ENCODE assay signal across 20 cellular contexts in the genomic region with DNA sequence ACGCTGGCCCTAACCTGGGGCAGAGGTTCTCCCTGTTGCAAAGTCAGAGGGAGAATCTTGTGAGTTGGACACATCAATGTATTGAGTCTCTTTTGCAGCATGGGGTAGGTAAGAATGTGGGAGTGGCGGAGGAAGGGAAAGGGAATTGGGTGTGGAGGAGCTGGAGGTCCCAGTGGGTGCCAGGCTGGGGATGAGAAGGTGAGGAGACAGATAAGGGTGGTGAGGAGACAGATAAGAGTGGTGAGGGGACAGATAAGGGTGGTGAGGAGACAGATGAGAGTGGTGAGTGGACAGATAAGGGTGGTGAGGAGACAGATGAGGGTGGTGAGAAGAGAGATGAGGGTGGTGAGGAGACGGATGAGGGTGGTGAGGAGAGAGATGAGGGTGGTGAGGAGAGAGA.
A peak's percentile ranks its signal among the peaks of the same experiment; 100 is the strongest.
DNase-seq lines count a peak whose midpoint lies in the region; ATAC-seq, FAIRE-seq and TF ChIP-seq lines count a peak whose summit lies in the region.
"Had no signal": no experiment of that assay in that cellular context is flagged by ENCODE, and none has a peak within 500 bp of the region (broad histone marks: within the 10 kb centered on the region; RNA-seq: fewer than 3 reads in every experiment).

No MANE protein-coding gene starts in this region.

- ATAC-seq in natural killer cell, result no peak
- ATAC-seq in natural killer cell treated with Interleukin-12 subunit alpha and Interleukin-12 subunit beta and Interleukin-15 and Interleukin-18, amount 100 ng/mL, for 72 hours, result no peak

- no peak overlapping the region for H3K56ac ChIP-seq in H1 (replicated peaks; ENCODE audit: insufficient read length, low read depth, low read length)
- peak overlapping the region; percentile 9 for H3K56ac ChIP-seq in mesendoderm (ENCODE audit: low read length)

- no peak overlapping the region for H3K4me3 ChIP-seq in H1 (ENCODE audit: extremely low read depth in 1 of 4, insufficient read depth in 2 of 4, low read depth in 3 of 4, low read length in 4 of 4)
- no peak overlapping the region for H3K4me3 ChIP-seq in mesendoderm (ENCODE audit: low read length)
- H3K4me3 ChIP-seq in colonic mucosa, result no peak overlapping the region
- H3K4me3 ChIP-seq: BLaER1 had no signal

- intact Hi-C loops in natural killer cell (cut with micrococcal nuclease), result no loop called here
- intact Hi-C loops in colonic mucosa (cut with DNase I), result no loop called here

- H3K23ac ChIP-seq in H1 (ENCODE audit: insufficient read length) (no peak overlapping the region), mesendoderm (ENCODE audit: low read length) (no peak overlapping the region)

- no peak for TF ChIP-seq POLR2A in H1 (IDR thresholded peaks at IDR 0.05; ENCODE audit: control extremely low read depth in 1 of 2, low read depth in 2 of 2, low read length in 2 of 2)

- H3K9me3 Mint-ChIP-seq in natural killer cell, result peaks cover 0 to 4% of the 10 kb centered on the region in 2 donors
- H3K9me3 Mint-ChIP-seq in natural killer cell treated with Interleukin-12 subunit alpha and Interleukin-12 subunit beta and Interleukin-15 and Interleukin-18, amount 100 ng/mL, for 72 hours, result no peaks in the 10 kb centered on the region

- no peak for TF ChIP-seq RAD21 in H1 (IDR thresholded peaks at IDR 0.05 in 1 of 2, conservative IDR thresholded peaks at IDR 0.05 in 1 of 2; ENCODE audit: low read depth in 2 of 2, low read length in 2 of 2)

- H3K4ac ChIP-seq in H1 (replicated peaks; ENCODE audit: insufficient read length, low read depth, low read length) (no peak overlapping the region), mesendoderm (ENCODE audit: low read depth, low read length) (no peak overlapping the region)

- peaks cover 0 to 18% of the 10 kb centered on the region in 2 donors for H3K4me1 Mint-ChIP-seq in natural killer cell
- H3K4me1 Mint-ChIP-seq in natural killer cell treated with Interleukin-12 subunit alpha and Interleukin-12 subunit beta and Interleukin-15 and Interleukin-18, amount 100 ng/mL, for 72 hours (ENCODE audit: low read depth in 2 of 2), result peaks cover 10 to 14% of the 10 kb centered on the region in 2 donors

- no peak overlapping the region for H2BK5ac ChIP-seq in H1 (ENCODE audit: low read depth, low read length)
- H2BK5ac ChIP-seq in mesendoderm (ENCODE audit: low read length), result no peak overlapping the region

- no peak overlapping the region for H3K27ac Mint-ChIP-seq in natural killer cell
- H3K27ac Mint-ChIP-seq in natural killer cell treated with Interleukin-12 subunit alpha and Interleukin-12 subunit beta and Interleukin-15 and Interleukin-18, amount 100 ng/mL, for 72 hours, result no peak overlapping the region
- H3K27ac Mint-ChIP-seq: HFFc6 had no signal

- no peak for TF ChIP-seq EP300 in H1 (IDR thresholded peaks at IDR 0.05; ENCODE audit: borderline replicate concordance in 1 of 2, low read depth in 2 of 2, low read length in 2 of 2)

- no peaks in the 10 kb centered on the region for H3K79me2 ChIP-seq in H1 (ENCODE audit: control insufficient read depth in 1 of 2, insufficient read depth in 2 of 2, low read length in 2 of 2)
- no peaks in the 10 kb centered on the region for H3K79me2 ChIP-seq in mesendoderm (ENCODE audit: control insufficient read depth, insufficient read depth, low read length)

- H3K27me3 Mint-ChIP-seq in natural killer cell (ENCODE audit: low read depth in 2 of 2), result peaks cover 0 to 21% of the 10 kb centered on the region in 2 donors
- H3K27me3 Mint-ChIP-seq in natural killer cell treated with Interleukin-12 subunit alpha and Interleukin-12 subunit beta and Interleukin-15 and Interleukin-18, amount 100 ng/mL, for 72 hours, result peaks cover 4 to 15% of the 10 kb centered on the region in 2 donors

- no peak overlapping the region for H4K91ac ChIP-seq in H1 (replicated peaks; ENCODE audit: insufficient read length, low read length)

- H3K23me2 ChIP-seq in H1 (ENCODE audit: low read depth, low read length), result peaks cover 7% of the 10 kb centered on the region; the same call in 1 of the 2 replicates

- TF ChIP-seq CTCF in natural killer cell (IDR thresholded peaks at IDR 0.05) (no peak), H1 (IDR thresholded peaks at IDR 0.05; ENCODE audit: control extremely low read depth in 1 of 3, insufficient read depth in 1 of 3, low read depth in 1 of 3, low read length in 3 of 3) (no peak), colonic mucosa (IDR thresholded peaks at IDR 0.05) (no peak)

- no peaks in the 10 kb centered on the region for H3K27me3 ChIP-seq in H1 (replicated peaks in 1 of 4; ENCODE audit: control insufficient read depth in 3 of 4, extremely low read depth in 1 of 4, insufficient read depth in 3 of 4, low read length in 3 of 4)
- no peaks in the 10 kb centered on the region for H3K27me3 ChIP-seq in mesendoderm (ENCODE audit: insufficient read depth, low read length, poor library complexity)
- H3K27me3 ChIP-seq in colonic mucosa, result no peaks in the 10 kb centered on the region
- H3K27me3 ChIP-seq: BLaER1 had no signal

- H3K79me1 ChIP-seq in H1 (ENCODE audit: low read depth, low read length) (no peaks in the 10 kb centered on the region), mesendoderm (ENCODE audit: low read length) (no peaks in the 10 kb centered on the region)

- H3K9me3 ChIP-seq in H1 (ENCODE audit: insufficient read depth in 2 of 2, low read depth in 1 of 2, low read length in 1 of 2), result no peaks in the 10 kb centered on the region
- H3K9me3 ChIP-seq in colonic mucosa, result no peaks in the 10 kb centered on the region
- H3K9me3 ChIP-seq: BLaER1 had no signal

- H2BK20ac ChIP-seq in H1 (ENCODE audit: low read length), result peak overlapping the region; percentile 43; the same call in 1 of the 2 replicates

- H2BK15ac ChIP-seq in H1 (ENCODE audit: low read length) (no peak overlapping the region), mesendoderm (replicated peaks; ENCODE audit: low read depth) (no peak overlapping the region)

- H3K9ac ChIP-seq in H1 (replicated peaks in 1 of 4; ENCODE audit: extremely low read depth in 1 of 4, low read depth in 3 of 4, low read length in 3 of 4) (no peak overlapping the region), mesendoderm (ENCODE audit: low read length) (no peak overlapping the region), colonic mucosa (ENCODE audit: low read depth in 2 of 2, low read length in 2 of 2) (no peak overlapping the region)
- H3K9ac ChIP-seq: BLaER1 had no signal

- peak overlapping the region; percentile 17; the same call in 1 of the 2 replicates for H2BK12ac ChIP-seq in H1 (ENCODE audit: low read depth, low read length)

- H4K5ac ChIP-seq in H1 (ENCODE audit: insufficient read length, low read depth, low read length), result no peak overlapping the region
- H4K5ac ChIP-seq in mesendoderm (ENCODE audit: low read length), result no peak overlapping the region

- H3K4me2 ChIP-seq in H1 (ENCODE audit: insufficient read depth in 1 of 2, low read depth in 2 of 2, low read length in 2 of 2) (no peak overlapping the region), mesendoderm (ENCODE audit: low read length) (no peak overlapping the region)
- H3K4me2 ChIP-seq: BLaER1 had no signal

- CTCF ChIA-PET in H1 (lab: Charles Lee; ENCODE audit: partially characterized antibody), result interaction anchor here (2.2 kb wide), 1 partner anchor 10 kb away, joined by 5 read pairs; no protein-coding TSS in a partner anchor

- H3K18ac ChIP-seq in H1 (ENCODE audit: extremely low read depth, low read length), result no peak overlapping the region
- no peak overlapping the region for H3K18ac ChIP-seq in mesendoderm (ENCODE audit: low read length)

- peaks cover 0 to 7% (median 0%) of the 10 kb centered on the region in 4 experiments; a peak in 2 of 7 replicates for H3K4me1 ChIP-seq in H1 (replicated peaks in 1 of 4; ENCODE audit: control insufficient read depth in 3 of 4, insufficient read depth in 4 of 4, low read length in 3 of 4)
- peaks cover 2% of the 10 kb centered on the region for H3K4me1 ChIP-seq in mesendoderm (ENCODE audit: control insufficient read depth, low read depth, low read length)
- H3K4me1 ChIP-seq in colonic mucosa, result no peaks in the 10 kb centered on the region
- H3K4me1 ChIP-seq: BLaER1 had no signal

- H2AK5ac ChIP-seq in H1 (ENCODE audit: low read depth, low read length) (no peak overlapping the region), mesendoderm (ENCODE audit: low read length) (no peak overlapping the region)

- FAIRE-seq in H1 (lab: Jason Lieb, UNC), result no peak
- FAIRE-seq: GM12891, GM19239, HTR-8/SVneo had no signal

- no peaks in the 10 kb centered on the region for H4K20me1 ChIP-seq in H1 (replicated peaks in 1 of 2; ENCODE audit: control insufficient read depth in 1 of 2, insufficient read depth in 2 of 2, low read length in 2 of 2)
- H4K20me1 ChIP-seq: BLaER1 had no signal

- H2AFZ ChIP-seq in H1 (ENCODE audit: low read length), result no peak overlapping the region

- H3K14ac ChIP-seq in H1 (ENCODE audit: insufficient read length), result no peak overlapping the region

- H3K36me3 ChIP-seq in H1 (ENCODE audit: control insufficient read depth in 2 of 4, insufficient read depth in 4 of 4, low read length in 3 of 4) (no peaks in the 10 kb centered on the region), mesendoderm (ENCODE audit: control insufficient read depth, insufficient read depth, low read length) (no peaks in the 10 kb centered on the region), colonic mucosa (no peaks in the 10 kb centered on the region)
- H3K36me3 ChIP-seq: BLaER1 had no signal

- DNase-seq in natural killer cell, result no peak
- no peak for DNase-seq in natural killer cell treated with Interleukin-12 subunit alpha and Interleukin-12 subunit beta and Interleukin-15 and Interleukin-18, amount 100 ng/mL, for 72 hours (ENCODE audit: low spot score)
- no peak for DNase-seq in H1 (ENCODE audit: low read depth in 1 of 2, low spot score in 2 of 2)
- DNase-seq in mesendoderm, result peak; percentile 29
- DNase-seq in colonic mucosa, result no peak
- DNase-seq in COR-L47 (lab: John Stamatoyannopoulos, UW), result no peak
- no peak for DNase-seq in NCI-H1930 (lab: John Stamatoyannopoulos, UW)
- DNase-seq: 8988T; CD4-positive, alpha-beta memory T cell; DMS 273 treated with DMSO at 0.1 percent for 48 hours; DMS53; EL; HCEC 1CT; HFFc6; IMR-90 had no signal

- H3K36me3 Mint-ChIP-seq in natural killer cell, result no peaks in the 10 kb centered on the region
- H3K36me3 Mint-ChIP-seq in natural killer cell treated with Interleukin-12 subunit alpha and Interleukin-12 subunit beta and Interleukin-15 and Interleukin-18, amount 100 ng/mL, for 72 hours, result no peaks in the 10 kb centered on the region
- H3K36me3 Mint-ChIP-seq: CD14-positive monocyte; CD4-positive, alpha-beta memory T cell had no signal

- H3K27ac ChIP-seq in H1 (ENCODE audit: low read depth, low read length), result no peak overlapping the region
- H3K27ac ChIP-seq in mesendoderm (ENCODE audit: low read depth, low read length), result no peak overlapping the region
- H3K27ac ChIP-seq in colonic mucosa, result no peak overlapping the region
- H3K27ac ChIP-seq: BLaER1 had no signal

- WGBS in H1 (ENCODE audit: extremely low coverage in 1 of 2, insufficient coverage in 1 of 2, insufficient read length in 1 of 2, insufficient replicate concordance in 2 of 2, low coverage in 1 of 2, low lambda C conversion rate in 2 of 2, missing lambda C conversion rate in 1 of 2), 2 experiments, result 92% methylated on average over 3 of the region's 3 CpGs; no CpG with 5 or more reads in 1 of the 2 experiments
- no CpG with 5 or more reads among the region's 3 CpGs for WGBS in mesendoderm (ENCODE audit: extremely low coverage, insufficient coverage, low lambda C conversion rate)

- peak overlapping the region; percentile 17 for H3K4me3 Mint-ChIP-seq in natural killer cell
- H3K4me3 Mint-ChIP-seq in natural killer cell treated with Interleukin-12 subunit alpha and Interleukin-12 subunit beta and Interleukin-15 and Interleukin-18, amount 100 ng/mL, for 72 hours, result no peak overlapping the region
- H3K4me3 Mint-ChIP-seq: CD14-positive monocyte, HFFc6 had no signal

- H2BK120ac ChIP-seq in H1 (replicated peaks; ENCODE audit: low read depth, low read length) (no peak overlapping the region), mesendoderm (ENCODE audit: low read depth, low read length) (no peak overlapping the region)

- H4K8ac ChIP-seq in H1 (ENCODE audit: extremely low read depth, insufficient read depth, low read length) (no peak overlapping the region), mesendoderm (ENCODE audit: low read depth, low read length) (no peak overlapping the region)

- POLR2A ChIA-PET in H1 (lab: Charles Lee; ENCODE audit: partially characterized antibody), result no interaction called here
